ENCODE assay signal across 35 cellular contexts in genomic region chr17:66340720-66341119, GRCh38.
"Had no signal": no experiment of that assay in that cellular context is flagged by ENCODE, and none has a peak within 500 bp of the region (broad histone marks: within the 10 kb centered on the region; RNA-seq: fewer than 3 reads in every experiment).

No MANE protein-coding gene starts in this region.

- ATAC-seq: activated CD4-positive, CD25-positive, alpha-beta regulatory T cell treated with anti-CD3 and anti-CD28 coated beads, Interleukin-2, amount 50 U/mL, for 24 hours; gastroesophageal sphincter; left colon had no signal

- H3K9me3 Mint-ChIP-seq: activated CD4-positive, alpha-beta memory T cell treated with anti-CD3 and anti-CD28 coated beads, Interleukin-2, amount 10 ng/mL, durations not matched to agents 7 days and 5 days; activated naive CD4-positive, alpha-beta T cell treated with anti-CD3 and anti-CD28 coated beads, Interleukin-2, amount 10 ng/mL, durations not matched to agents 7 days and 5 days; activated T-cell treated with anti-CD3 and anti-CD28 coated beads, Interleukin-2, amount 50 U/mL, for 24 hours; immature natural killer cell; memory B cell; nephron; T-helper 1 cell treated with Interleukin-12 subunit alpha and Interleukin-12 subunit beta and Interleukin-4 antibody, amounts not matched to agents 30 μg/mL and 1 μg/mL, for 36 hours had no signal

- DNase-seq: activated CD4-positive, alpha-beta memory T cell treated with anti-CD3 and anti-CD28 coated beads, Interleukin-2, amount 10 ng/mL, durations not matched to agents 7 days and 5 days; activated CD4-positive, alpha-beta T cell treated with anti-CD3 and anti-CD28 coated beads, Interleukin-2, amount 10 ng/mL, durations not matched to agents 7 days and 5 days; activated CD8-positive, alpha-beta memory T cell treated with anti-CD3 and anti-CD28 coated beads, Interleukin-2, amount 50 U/mL, for 48 hours; activated gamma-delta T cell; activated naive CD4-positive, alpha-beta T cell treated with anti-CD3 and anti-CD28 coated beads, Interleukin-2, amount 10 ng/mL, durations not matched to agents 7 days and 5 days; activated T-cell treated with anti-CD3 and anti-CD28 coated beads, Interleukin-2, amount 50 U/mL, for 24 hours; amygdala; cerebellar nuclear complex; colonic mucosa; effector memory CD4-positive, alpha-beta T cell; erythroblast; hippocampal formation; immature natural killer cell; kidney; left colon; retina; sigmoid colon; stimulated activated CD4-positive, alpha-beta T cell treated with anti-CD3 and anti-CD28 coated beads, Interleukin-15, amount 100 ng/mL, for 24 hours; stimulated activated CD4-positive, alpha-beta T cell treated with anti-CD3 and anti-CD28 coated beads, Interleukin-2, amount 100 ng/mL, for 24 hours; stimulated activated naive CD4-positive, alpha-beta T cell treated with Interleukin-2 at 50 U/mL for 16 hours; SW 1271; T-helper 9 cell; testis; trophoblast cell; uterus; WERI-Rb-1 had no signal

- H3K27ac Mint-ChIP-seq: activated CD4-positive, alpha-beta memory T cell treated with anti-CD3 and anti-CD28 coated beads, Interleukin-2, amount 10 ng/mL, durations not matched to agents 7 days and 5 days; activated CD4-positive, alpha-beta T cell treated with anti-CD3 and anti-CD28 coated beads, Interleukin-2, amount 10 ng/mL, durations not matched to agents 7 days and 5 days; activated naive CD4-positive, alpha-beta T cell treated with anti-CD3 and anti-CD28 coated beads, Interleukin-2, amount 10 ng/mL, durations not matched to agents 7 days and 5 days; immature natural killer cell; memory B cell; T-helper 1 cell treated with Interleukin-12 subunit alpha and Interleukin-12 subunit beta and Interleukin-4 antibody, amounts not matched to agents 30 μg/mL and 1 μg/mL, for 36 hours had no signal

- H3K4me1 ChIP-seq: colonic mucosa, prostate gland, uterus had no signal

- H3K4me3 ChIP-seq: colonic mucosa, gastroesophageal sphincter, prostate gland, sigmoid colon, smooth muscle cell, testis, uterus had no signal

- H3K27me3 ChIP-seq: colonic mucosa, gastroesophageal sphincter, neutrophil, sigmoid colon, testis, uterus had no signal

- H3K36me3 ChIP-seq: colonic mucosa, gastroesophageal sphincter, neutrophil, prostate gland, sigmoid colon, uterus, WERI-Rb-1 had no signal

- H3K27me3 Mint-ChIP-seq: activated CD4-positive, alpha-beta memory T cell treated with anti-CD3 and anti-CD28 coated beads, Interleukin-2, amount 10 ng/mL, durations not matched to agents 7 days and 5 days; activated CD4-positive, alpha-beta T cell treated with anti-CD3 and anti-CD28 coated beads, Interleukin-2, amount 10 ng/mL, durations not matched to agents 7 days and 5 days; activated naive CD4-positive, alpha-beta T cell treated with anti-CD3 and anti-CD28 coated beads, Interleukin-2, amount 10 ng/mL, durations not matched to agents 7 days and 5 days; activated T-cell treated with anti-CD3 and anti-CD28 coated beads, Interleukin-2, amount 50 U/mL, for 24 hours had no signal

- H3K36me3 Mint-ChIP-seq: immature natural killer cell, memory B cell had no signal

- H3K4me1 Mint-ChIP-seq: memory B cell had no signal

- FAIRE-seq: kidney, TTC549 had no signal

- H3K4me3 Mint-ChIP-seq: activated CD4-positive, alpha-beta memory T cell treated with anti-CD3 and anti-CD28 coated beads, Interleukin-2, amount 10 ng/mL, durations not matched to agents 7 days and 5 days; activated naive CD4-positive, alpha-beta T cell treated with anti-CD3 and anti-CD28 coated beads, Interleukin-2, amount 10 ng/mL, durations not matched to agents 7 days and 5 days; activated T-cell treated with anti-CD3 and anti-CD28 coated beads, Interleukin-2, amount 50 U/mL, for 24 hours; immature natural killer cell; memory B cell; T-helper 1 cell treated with Interleukin-12 subunit alpha and Interleukin-12 subunit beta and Interleukin-4 antibody, amounts not matched to agents 30 μg/mL and 1 μg/mL, for 36 hours had no signal

- H3K27ac ChIP-seq: colonic mucosa, gastroesophageal sphincter, neutrophil, prostate gland, sigmoid colon, testis, uterus, WERI-Rb-1 had no signal

- H3K4me2 ChIP-seq: smooth muscle cell had no signal

- H3K9me3 ChIP-seq: colonic mucosa, gastroesophageal sphincter, neutrophil, prostate gland, sigmoid colon, testis, uterus had no signal
